In genomic region chr4:10898072-10898471, GRCh38 we compare ENCODE assay signal across 1 cellular context.
TF ChIP-seq lines count a peak whose summit lies in the region.

No MANE protein-coding gene starts in this region.

TF ChIP-seq in GM12878, 131 proteins besides CTCF, POLR2A, EP300 and RAD21:
- TF ChIP-seq IKZF1 (conservative IDR thresholded peaks at IDR 0.05) (no peak), NFYA (IDR thresholded peaks at IDR 0.05; ENCODE audit: borderline replicate concordance, low read depth, low read length) (no peak), E2F4 (IDR thresholded peaks at IDR 0.05; ENCODE audit: low read depth, low read length) (no peak), SUPT20H (IDR thresholded peaks at IDR 0.05; ENCODE audit: borderline replicate concordance, control insufficient read depth, low read depth, low read length) (no peak), ZNF24 (IDR thresholded peaks at IDR 0.05) (no peak), NR2C2 (IDR thresholded peaks at IDR 0.05; ENCODE audit: borderline replicate concordance, control insufficient read depth, insufficient read length, low read depth) (no peak), ASH2L (IDR thresholded peaks at IDR 0.05; ENCODE audit: borderline replicate concordance, low read depth) (no peak), ZBTB40 (IDR thresholded peaks at IDR 0.05; ENCODE audit: borderline replicate concordance) (no peak), CBX5 (IDR thresholded peaks at IDR 0.05; ENCODE audit: low read depth) (no peak), RELB (IDR thresholded peaks at IDR 0.05; ENCODE audit: low read depth) (no peak), E4F1 (IDR thresholded peaks at IDR 0.05; ENCODE audit: borderline replicate concordance, partially characterized antibody) (no peak), SREBF1 (IDR thresholded peaks at IDR 0.05; ENCODE audit: low read length) (no peak), DPF2 (IDR thresholded peaks at IDR 0.05) (no peak), ZNF207 (IDR thresholded peaks at IDR 0.05; ENCODE audit: borderline replicate concordance) (no peak), NBN (IDR thresholded peaks at IDR 0.05) (no peak), BCLAF1 (IDR thresholded peaks at IDR 0.05) (no peak), ATF3 (IDR thresholded peaks at IDR 0.05; ENCODE audit: borderline replicate concordance, extremely low read depth, low read depth, low read length) (no peak), USF2 (IDR thresholded peaks at IDR 0.05; ENCODE audit: borderline replicate concordance, low read depth, low read length) (no peak)
